19 cellular contexts compared by ENCODE assay signal in the genomic region with DNA sequence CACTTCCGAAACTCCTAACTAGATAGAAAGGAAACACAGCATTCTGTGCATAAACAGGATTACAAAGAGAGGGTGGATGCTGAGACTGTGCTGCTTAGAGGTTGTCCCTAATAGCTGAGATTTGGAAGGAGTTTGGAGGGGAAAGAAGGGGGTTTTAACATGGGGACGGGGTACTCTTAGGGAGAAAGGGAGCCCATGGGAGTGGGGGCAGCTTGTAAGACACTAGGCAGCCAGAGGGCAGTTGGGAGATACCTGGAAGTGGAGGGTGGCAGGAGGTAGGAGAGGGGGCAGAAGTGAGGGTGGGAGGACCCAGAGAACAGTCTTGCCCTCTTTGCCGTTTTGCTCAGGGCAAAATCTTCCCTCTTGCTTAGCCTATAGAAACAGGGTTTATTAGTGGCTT. TPM values are rescaled to one million over a fixed set of nuclear protein-coding genes. Genes with fewer than 3 reads are reported as not detected.
"Had no signal": no experiment of that assay in that cellular context is flagged by ENCODE, and none has a peak within 500 bp of the region (broad histone marks: within the 10 kb centered on the region; RNA-seq: fewer than 3 reads in every experiment).

No MANE protein-coding gene starts in this region.

- H3K9me3 ChIP-seq: esophagus muscularis mucosa, upper lobe of left lung had no signal

- H3K4me3 Mint-ChIP-seq: activated T-helper 1 cell treated with anti-CD3 and anti-CD28 coated beads, Interleukin-12 subunit alpha, Interleukin-12 subunit beta, Interleukin-2, Interleukin-4 antibody, amounts not matched to agents 30 ng/mL and 10 ng/mL and 1 ng/mL, durations not matched to agents 14 hours and 24 hours and 36 hours; natural killer cell; T-helper 2 cell treated with Interferon-gamma antibody and Interleukin-4, amounts not matched to agents 5 μg/mL and 100 μg/mL, for 36 hours had no signal

- H3K27me3 ChIP-seq: dorsolateral prefrontal cortex, esophagus muscularis mucosa, hepatocyte, upper lobe of left lung had no signal

- H3K9me3 Mint-ChIP-seq: activated T-helper 1 cell treated with anti-CD3 and anti-CD28 coated beads, Interleukin-12 subunit alpha, Interleukin-12 subunit beta, Interleukin-2, Interleukin-4 antibody, amounts not matched to agents 30 ng/mL and 10 ng/mL and 1 ng/mL, durations not matched to agents 14 hours and 24 hours and 36 hours; natural killer cell; T-helper 2 cell treated with Interferon-gamma antibody and Interleukin-4, amounts not matched to agents 5 μg/mL and 100 μg/mL, for 36 hours had no signal

- H3K27me3 Mint-ChIP-seq: progenitor cell of endocrine pancreas had no signal

- ATAC-seq: left lobe of liver, natural killer cell had no signal

- H3K27ac Mint-ChIP-seq: activated T-helper 1 cell treated with anti-CD3 and anti-CD28 coated beads, Interleukin-12 subunit alpha, Interleukin-12 subunit beta, Interleukin-2, Interleukin-4 antibody, amounts not matched to agents 30 ng/mL and 10 ng/mL and 1 ng/mL, durations not matched to agents 14 hours and 24 hours and 36 hours; T-helper 2 cell treated with Interferon-gamma antibody and Interleukin-4, amounts not matched to agents 5 μg/mL and 100 μg/mL, for 36 hours had no signal

- H3K36me3 Mint-ChIP-seq: natural killer cell had no signal

- H3K27ac ChIP-seq: dorsolateral prefrontal cortex, esophagus muscularis mucosa, hepatocyte, upper lobe of left lung had no signal

- DNase-seq: activated naive CD4-positive, alpha-beta T cell treated with Interleukin-2 at 50 U/mL for 16 hours; dorsolateral prefrontal cortex; natural killer cell; stimulated activated CD4-positive, alpha-beta T cell treated with anti-CD3 and anti-CD28 coated beads, Interleukin-2, amount 100 ng/mL, for 24 hours; substantia nigra; SW 1271; upper lobe of left lung had no signal

- H3K4me3 ChIP-seq: dorsolateral prefrontal cortex, esophagus muscularis mucosa, hepatocyte, upper lobe of left lung had no signal

RNA-seq across cellular contexts. Expression of a gene that starts 44.2 kb away (rescaled TPM):
- total RNA-seq: activated CD8-positive, alpha-beta memory T cell treated with anti-CD3 and anti-CD28 coated beads for 36 hours; activated T-helper 1 cell treated with anti-CD3 and anti-CD28 coated beads, Interleukin-12 subunit alpha, Interleukin-12 subunit beta, Interleukin-2, Interleukin-4 antibody, amounts not matched to agents 30 ng/mL and 10 ng/mL and 1 ng/mL, durations not matched to agents 14 hours and 24 hours and 36 hours; astrocyte; esophagus muscularis mucosa; glomerular endothelial cell; hepatocyte; left lobe of liver; natural killer cell; omental fat pad; progenitor cell of endocrine pancreas; SK-MEL-5; upper lobe of left lung had no signal
- polyA plus RNA-seq: hepatocyte, keratinocyte had no signal
